ENCODE assay signal across 1 cellular context in the genomic region with DNA sequence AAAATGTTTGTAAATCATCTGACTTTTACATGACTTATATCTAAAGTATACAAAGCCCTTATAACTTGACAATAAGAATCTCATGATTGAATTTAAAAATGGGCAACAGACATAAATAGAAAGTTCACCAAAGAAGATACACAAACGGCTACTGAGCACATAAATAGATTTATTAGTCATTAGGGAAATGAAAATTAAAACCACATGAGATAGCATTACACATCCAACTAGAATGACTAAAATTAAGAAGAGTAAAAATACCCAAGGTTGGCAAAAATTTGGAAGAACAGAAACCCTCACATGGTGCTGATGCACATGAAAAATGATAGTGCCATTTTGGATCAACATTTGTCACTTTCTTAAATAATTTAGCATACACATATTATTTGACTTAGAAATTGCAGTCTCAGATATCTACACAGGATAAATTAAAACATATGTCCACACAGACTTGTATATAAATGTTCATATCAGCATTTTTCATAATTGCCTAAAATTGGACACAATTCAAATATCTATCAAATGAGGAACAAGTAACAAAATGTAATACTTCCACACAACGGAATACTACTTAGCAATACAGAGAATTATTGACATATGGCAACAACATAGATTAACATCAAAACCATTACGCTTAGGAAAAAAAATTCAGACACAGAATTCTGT.
TF ChIP-seq lines count a peak whose summit lies in the region.

No MANE protein-coding gene starts in this region.

TF ChIP-seq in GM23338, 12 proteins besides CTCF, POLR2A, EP300 and RAD21 (continued from another document):
- TF ChIP-seq, protein P1, sequence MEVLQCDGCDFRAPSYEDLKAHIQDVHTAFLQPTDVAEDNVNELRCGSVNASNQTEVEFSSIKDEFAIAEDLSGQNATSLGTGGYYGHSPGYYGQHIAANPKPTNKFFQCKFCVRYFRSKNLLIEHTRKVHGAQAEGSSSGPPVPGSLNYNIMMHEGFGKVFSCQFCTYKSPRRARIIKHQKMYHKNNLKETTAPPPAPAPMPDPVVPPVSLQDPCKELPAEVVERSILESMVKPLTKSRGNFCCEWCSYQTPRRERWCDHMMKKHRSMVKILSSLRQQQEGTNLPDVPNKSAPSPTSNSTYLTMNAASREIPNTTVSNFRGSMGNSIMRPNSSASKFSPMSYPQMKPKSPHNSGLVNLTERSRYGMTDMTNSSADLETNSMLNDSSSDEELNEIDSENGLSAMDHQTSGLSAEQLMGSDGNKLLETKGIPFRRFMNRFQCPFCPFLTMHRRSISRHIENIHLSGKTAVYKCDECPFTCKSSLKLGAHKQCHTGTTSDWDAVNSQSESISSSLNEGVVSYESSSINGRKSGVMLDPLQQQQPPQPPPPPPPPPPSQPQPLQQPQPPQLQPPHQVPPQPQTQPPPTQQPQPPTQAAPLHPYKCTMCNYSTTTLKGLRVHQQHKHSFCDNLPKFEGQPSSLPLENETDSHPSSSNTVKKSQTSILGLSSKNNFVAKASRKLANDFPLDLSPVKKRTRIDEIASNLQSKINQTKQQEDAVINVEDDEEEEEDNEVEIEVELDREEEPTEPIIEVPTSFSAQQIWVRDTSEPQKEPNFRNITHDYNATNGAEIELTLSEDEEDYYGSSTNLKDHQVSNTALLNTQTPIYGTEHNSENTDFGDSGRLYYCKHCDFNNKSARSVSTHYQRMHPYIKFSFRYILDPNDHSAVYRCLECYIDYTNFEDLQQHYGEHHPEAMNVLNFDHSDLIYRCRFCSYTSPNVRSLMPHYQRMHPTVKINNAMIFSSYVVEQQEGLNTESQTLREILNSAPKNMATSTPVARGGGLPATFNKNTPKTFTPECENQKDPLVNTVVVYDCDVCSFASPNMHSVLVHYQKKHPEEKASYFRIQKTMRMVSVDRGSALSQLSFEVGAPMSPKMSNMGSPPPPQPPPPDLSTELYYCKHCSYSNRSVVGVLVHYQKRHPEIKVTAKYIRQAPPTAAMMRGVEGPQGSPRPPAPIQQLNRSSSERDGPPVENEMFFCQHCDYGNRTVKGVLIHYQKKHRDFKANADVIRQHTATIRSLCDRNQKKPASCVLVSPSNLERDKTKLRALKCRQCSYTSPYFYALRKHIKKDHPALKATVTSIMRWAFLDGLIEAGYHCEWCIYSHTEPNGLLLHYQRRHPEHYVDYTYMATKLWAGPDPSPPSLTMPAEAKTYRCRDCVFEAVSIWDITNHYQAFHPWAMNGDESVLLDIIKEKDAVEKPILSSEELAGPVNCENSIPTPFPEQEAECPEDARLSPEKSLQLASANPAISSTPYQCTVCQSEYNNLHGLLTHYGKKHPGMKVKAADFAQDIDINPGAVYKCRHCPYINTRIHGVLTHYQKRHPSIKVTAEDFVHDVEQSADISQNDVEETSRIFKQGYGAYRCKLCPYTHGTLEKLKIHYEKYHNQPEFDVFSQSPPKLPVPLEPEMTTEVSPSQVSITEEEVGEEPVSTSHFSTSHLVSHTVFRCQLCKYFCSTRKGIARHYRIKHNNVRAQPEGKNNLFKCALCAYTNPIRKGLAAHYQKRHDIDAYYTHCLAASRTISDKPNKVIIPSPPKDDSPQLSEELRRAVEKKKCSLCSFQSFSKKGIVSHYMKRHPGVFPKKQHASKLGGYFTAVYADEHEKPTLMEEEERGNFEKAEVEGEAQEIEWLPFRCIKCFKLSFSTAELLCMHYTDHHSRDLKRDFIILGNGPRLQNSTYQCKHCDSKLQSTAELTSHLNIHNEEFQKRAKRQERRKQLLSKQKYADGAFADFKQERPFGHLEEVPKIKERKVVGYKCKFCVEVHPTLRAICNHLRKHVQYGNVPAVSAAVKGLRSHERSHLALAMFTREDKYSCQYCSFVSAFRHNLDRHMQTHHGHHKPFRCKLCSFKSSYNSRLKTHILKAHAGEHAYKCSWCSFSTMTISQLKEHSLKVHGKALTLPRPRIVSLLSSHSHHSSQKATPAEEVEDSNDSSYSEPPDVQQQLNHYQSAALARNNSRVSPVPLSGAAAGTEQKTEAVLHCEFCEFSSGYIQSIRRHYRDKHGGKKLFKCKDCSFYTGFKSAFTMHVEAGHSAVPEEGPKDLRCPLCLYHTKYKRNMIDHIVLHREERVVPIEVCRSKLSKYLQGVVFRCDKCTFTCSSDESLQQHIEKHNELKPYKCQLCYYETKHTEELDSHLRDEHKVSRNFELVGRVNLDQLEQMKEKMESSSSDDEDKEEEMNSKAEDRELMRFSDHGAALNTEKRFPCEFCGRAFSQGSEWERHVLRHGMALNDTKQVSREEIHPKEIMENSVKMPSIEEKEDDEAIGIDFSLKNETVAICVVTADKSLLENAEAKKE (CRISPR knock-in tag; IDR thresholded peaks at IDR 0.05): no peak
- TF ChIP-seq JUNB (IDR thresholded peaks at IDR 0.05; ENCODE audit: unreplicated experiment) (no peak), EZH2 (IDR thresholded peaks at IDR 0.05; ENCODE audit: low read depth, unreplicated experiment) (no peak), ZNF331 (CRISPR knock-in tag; IDR thresholded peaks at IDR 0.05; ENCODE audit: low read depth) (no peak), NANOG (IDR thresholded peaks at IDR 0.05; ENCODE audit: borderline replicate concordance) (no peak), CREB1 (CRISPR knock-in tag; IDR thresholded peaks at IDR 0.05; ENCODE audit: low read depth) (no peak), STAT1 (IDR thresholded peaks at IDR 0.05; ENCODE audit: unreplicated experiment) (no peak), ZNF114 (CRISPR knock-in tag; IDR thresholded peaks at IDR 0.05) (no peak), POLR2AphosphoS5 (IDR thresholded peaks at IDR 0.05; ENCODE audit: low read depth) (no peak), EZH2phosphoT487 (IDR thresholded peaks at IDR 0.05; ENCODE audit: unreplicated experiment) (no peak)
- TF ChIP-seq, protein P2, sequence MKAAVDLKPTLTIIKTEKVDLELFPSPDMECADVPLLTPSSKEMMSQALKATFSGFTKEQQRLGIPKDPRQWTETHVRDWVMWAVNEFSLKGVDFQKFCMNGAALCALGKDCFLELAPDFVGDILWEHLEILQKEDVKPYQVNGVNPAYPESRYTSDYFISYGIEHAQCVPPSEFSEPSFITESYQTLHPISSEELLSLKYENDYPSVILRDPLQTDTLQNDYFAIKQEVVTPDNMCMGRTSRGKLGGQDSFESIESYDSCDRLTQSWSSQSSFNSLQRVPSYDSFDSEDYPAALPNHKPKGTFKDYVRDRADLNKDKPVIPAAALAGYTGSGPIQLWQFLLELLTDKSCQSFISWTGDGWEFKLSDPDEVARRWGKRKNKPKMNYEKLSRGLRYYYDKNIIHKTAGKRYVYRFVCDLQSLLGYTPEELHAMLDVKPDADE (IDR thresholded peaks at IDR 0.05): no peak
